ENCODE assay signal across 13 cellular contexts in the genomic region with DNA sequence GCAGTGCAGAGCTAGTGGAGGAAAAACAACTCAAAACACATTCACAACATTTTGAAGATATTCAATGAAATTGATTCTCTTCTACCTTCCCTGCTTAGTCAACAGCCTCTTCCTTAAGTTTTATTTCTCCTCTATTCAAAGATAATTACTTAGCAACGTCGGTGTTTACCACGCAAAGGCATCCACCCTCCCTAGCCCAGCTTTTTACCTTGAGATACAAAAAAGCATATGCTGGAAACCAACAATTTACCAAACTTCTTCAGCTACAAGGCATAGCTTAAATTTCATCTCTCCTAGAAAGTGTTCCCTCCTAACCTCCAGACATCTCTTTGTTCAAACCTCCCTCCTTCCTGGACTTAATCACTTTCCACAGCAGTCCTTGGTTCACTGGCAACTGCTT.
DNase-seq lines count a peak whose midpoint lies in the region; ATAC-seq and TF ChIP-seq lines count a peak whose summit lies in the region.
"Had no signal": no experiment of that assay in that cellular context is flagged by ENCODE, and none has a peak within 500 bp of the region (broad histone marks: within the 10 kb centered on the region; RNA-seq: fewer than 3 reads in every experiment).

No MANE protein-coding gene starts in this region.

- no peak for DNase-seq in activated T-cell treated with anti-CD3 and anti-CD28 coated beads, Interleukin-2, amount 50 U/mL, for 72 hours
- no peak for DNase-seq in activated T-cell treated with anti-CD3 and anti-CD28 coated beads, Interleukin-2, amount 50 U/mL, for 1 hour
- peak; percentile 78 for DNase-seq in NCI-H69 (lab: John Stamatoyannopoulos, UW)
- no peak for DNase-seq in endodermal cell
- DNase-seq in smooth muscle cell (lab: John Stamatoyannopoulos, UW; ENCODE audit: unreplicated experiment) = no peak
- DNase-seq in right cardiac atrium = no peak
- no peak for DNase-seq in SW480 (ENCODE audit: low spot score)
- DNase-seq: dermis blood vessel endothelial cell, mucosa of descending colon, Peyer's patch, T1000, uterus had no signal

- H3K27me3 ChIP-seq in endodermal cell (ENCODE audit: control insufficient read depth, insufficient read depth, low read length, poor library complexity, severe bottlenecking) (peaks cover 12% of the 10 kb centered on the region), smooth muscle cell (ENCODE audit: low read depth) (peaks cover 14% of the 10 kb centered on the region), right cardiac atrium (ENCODE audit: control insufficient read depth, insufficient read depth) (no peaks in the 10 kb centered on the region)

- H3K79me2 ChIP-seq in smooth muscle cell (ENCODE audit: low read depth) = no peaks in the 10 kb centered on the region

- H3K4me3 ChIP-seq in endodermal cell (ENCODE audit: low read length) = peak overlapping the region; percentile 83
- H3K4me3 ChIP-seq in smooth muscle cell = peak overlapping the region; percentile 95
- H3K4me3 ChIP-seq in right cardiac atrium (ENCODE audit: low read length) = no peak overlapping the region
- H3K4me3 ChIP-seq: mucosa of descending colon had no signal

- H3K9ac ChIP-seq in endodermal cell (ENCODE audit: extremely low read depth, low read length, poor library complexity, severe bottlenecking) (peak overlapping the region; percentile 9), smooth muscle cell (ENCODE audit: low read depth) (no peak overlapping the region)

- no peaks in the 10 kb centered on the region for H3K9me3 Mint-ChIP-seq in activated T-cell treated with anti-CD3 and anti-CD28 coated beads, Interleukin-2, amount 50 U/mL, for 72 hours
- no peaks in the 10 kb centered on the region for H3K9me3 Mint-ChIP-seq in endodermal cell

- H3K27ac Mint-ChIP-seq in activated T-cell treated with anti-CD3 and anti-CD28 coated beads, Interleukin-2, amount 50 U/mL, for 72 hours = no peak overlapping the region
- no peak overlapping the region for H3K27ac Mint-ChIP-seq in endodermal cell

- H3K9me3 ChIP-seq in endodermal cell (ENCODE audit: control insufficient read depth, low read length) = no peaks in the 10 kb centered on the region
- no peaks in the 10 kb centered on the region for H3K9me3 ChIP-seq in smooth muscle cell (replicated peaks; ENCODE audit: low read depth)
- H3K9me3 ChIP-seq in right cardiac atrium (ENCODE audit: control insufficient read depth, low read length) = no peaks in the 10 kb centered on the region
- H3K9me3 ChIP-seq: mucosa of descending colon, Peyer's patch, uterus had no signal

- H3K36me3 ChIP-seq in endodermal cell (ENCODE audit: control insufficient read depth, insufficient read depth, low read length) (no peaks in the 10 kb centered on the region), smooth muscle cell (ENCODE audit: low read depth) (no peaks in the 10 kb centered on the region)
- H3K36me3 ChIP-seq: Peyer's patch, uterus had no signal

- no peak overlapping the region for H2AFZ ChIP-seq in smooth muscle cell (ENCODE audit: low read depth)

- H3F3A ChIP-seq in smooth muscle cell (ENCODE audit: low read depth) = peaks cover 17% of the 10 kb centered on the region

- peaks cover 54% of the 10 kb centered on the region for H3K4me1 Mint-ChIP-seq in activated T-cell treated with anti-CD3 and anti-CD28 coated beads, Interleukin-2, amount 50 U/mL, for 72 hours (ENCODE audit: low read depth)
- H3K4me1 Mint-ChIP-seq in endodermal cell = peaks cover 53% of the 10 kb centered on the region

- peaks cover 0 to 2% of the 10 kb centered on the region in 2 donors for H3K36me3 Mint-ChIP-seq in activated T-cell treated with anti-CD3 and anti-CD28 coated beads, Interleukin-2, amount 50 U/mL, for 72 hours (ENCODE audit: insufficient read depth in 2 of 2)
- no peaks in the 10 kb centered on the region for H3K36me3 Mint-ChIP-seq in endodermal cell (ENCODE audit: low read depth)

- ATAC-seq in activated T-cell treated with anti-CD3 and anti-CD28 coated beads, Interleukin-2, amount 50 U/mL, for 72 hours (replicated peaks in 1 of 2) = no peak
- ATAC-seq in GM21786 (IDR thresholded peaks at IDR 0.05; ENCODE audit: unreplicated experiment) (no peak), right cardiac atrium (no peak)
- ATAC-seq: mucosa of descending colon had no signal

- H3K4me1 ChIP-seq in endodermal cell (ENCODE audit: control insufficient read depth, insufficient read depth, low read length) (peaks cover 35% of the 10 kb centered on the region), smooth muscle cell (ENCODE audit: low read depth) (peaks cover 41% of the 10 kb centered on the region), right cardiac atrium (ENCODE audit: control insufficient read depth, insufficient read depth, low read length) (peaks cover 6% of the 10 kb centered on the region)

- H3K27ac ChIP-seq in endodermal cell (ENCODE audit: low read depth, low read length) (no peak overlapping the region), smooth muscle cell (ENCODE audit: low read depth) (no peak overlapping the region), right cardiac atrium (ENCODE audit: low read length) (no peak overlapping the region)
- H3K27ac ChIP-seq: Peyer's patch, uterus had no signal

- H3K27me3 Mint-ChIP-seq in activated T-cell treated with anti-CD3 and anti-CD28 coated beads, Interleukin-2, amount 50 U/mL, for 72 hours (ENCODE audit: low read depth) = peaks cover 32% of the 10 kb centered on the region
- H3K27me3 Mint-ChIP-seq in endodermal cell (ENCODE audit: insufficient read depth) = peaks cover 18% of the 10 kb centered on the region

- TF ChIP-seq CTCF in endodermal cell (conservative IDR thresholded peaks at IDR 0.05) (no peak), smooth muscle cell (IDR thresholded peaks at IDR 0.05; ENCODE audit: borderline replicate concordance, insufficient read depth, poor library complexity, severe bottlenecking) (no peak)

- H3K4me3 Mint-ChIP-seq in activated T-cell treated with anti-CD3 and anti-CD28 coated beads, Interleukin-2, amount 50 U/mL, for 72 hours = peak overlapping the region; percentile 87 to 91
- peak overlapping the region; percentile 78 for H3K4me3 Mint-ChIP-seq in endodermal cell

- intact Hi-C loops in right cardiac atrium (cut with DNase I) = no loop called here

- H3K4me2 ChIP-seq in smooth muscle cell = no peak overlapping the region

- H4K20me1 ChIP-seq in smooth muscle cell (ENCODE audit: low read depth) = no peaks in the 10 kb centered on the region

- 27 to 48% methylated on average over 3 of the region's 3 CpGs for WGBS in endodermal cell (ENCODE audit: insufficient coverage in 1 of 2, insufficient read length in 1 of 2), 2 experiments
- 48% methylated on average over 3 of the region's 3 CpGs for WGBS in smooth muscle cell (ENCODE audit: low lambda C conversion rate)
- 72% methylated on average over 3 of the region's 3 CpGs for WGBS in right cardiac atrium
